8 cellular contexts compared by ENCODE assay signal in the genomic region with DNA sequence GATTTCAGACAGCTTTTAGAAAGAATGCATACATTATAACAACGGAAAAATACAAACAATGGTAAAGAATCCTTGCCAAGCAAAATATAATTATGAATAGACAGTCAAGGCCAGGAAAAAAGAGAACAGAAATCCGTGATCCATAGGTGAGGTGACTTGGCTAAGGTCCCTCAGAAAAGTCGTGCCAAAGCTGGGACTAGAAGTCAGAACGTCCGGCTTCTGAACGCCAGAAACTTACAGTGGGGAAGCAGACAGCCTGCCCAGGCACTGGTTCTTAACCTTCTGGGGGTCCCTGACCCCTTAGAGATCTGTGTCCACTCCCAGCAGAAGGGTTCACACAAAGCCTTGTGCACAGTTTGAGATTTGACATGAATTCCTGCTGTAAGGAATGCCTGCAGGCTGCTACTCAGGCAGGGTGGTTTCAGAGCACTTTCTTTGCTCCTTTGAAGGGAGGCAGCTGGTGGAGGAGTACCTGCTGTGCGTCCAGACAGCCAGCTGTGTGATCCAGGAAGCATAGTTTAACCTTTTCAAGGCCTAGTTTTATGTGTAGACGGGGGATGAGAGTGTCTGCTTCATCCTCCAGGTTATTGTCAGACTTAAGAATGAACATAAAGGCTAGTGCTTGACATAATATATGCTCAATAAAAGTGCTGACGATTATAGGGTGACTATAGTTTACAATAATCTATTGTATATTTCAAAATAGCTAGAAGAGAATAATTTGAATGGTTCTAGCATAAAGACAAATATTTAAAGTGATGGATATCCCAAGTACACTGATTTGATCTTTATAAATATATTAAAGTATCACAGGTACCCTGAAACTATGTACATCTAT. TPM values are rescaled to one million over a fixed set of nuclear protein-coding genes. Genes with fewer than 3 reads are reported as not detected.
DNase-seq lines count a peak whose midpoint lies in the region; ATAC-seq lines count a peak whose summit lies in the region.

No MANE protein-coding gene starts in this region.

- peaks cover 13% of the 10 kb centered on the region for H3K27me3 Mint-ChIP-seq in activated T-helper 17 cell treated with anti-CD3 and anti-CD28 coated beads, Interleukin-2, amount 50 U/mL, for 72 hours

- no peaks in the 10 kb centered on the region for H3K9me3 Mint-ChIP-seq in activated T-helper 17 cell treated with anti-CD3 and anti-CD28 coated beads, Interleukin-2, amount 50 U/mL, for 72 hours

- DNase-seq in NCI-H748 (lab: John Stamatoyannopoulos, UW; ENCODE audit: unreplicated experiment) (peak; percentile 37), NCI-H748 treated with DMSO at 0.1 percent for 48 hours (lab: John Stamatoyannopoulos, UW) (no peak), hippocampal formation (lab: John Stamatoyannopoulos, UW) (peak; percentile 19 to 38), retina (peak; percentile 36), DMS153 treated with DMSO at 0.1 percent for 48 hours (lab: John Stamatoyannopoulos, UW; ENCODE audit: unreplicated experiment) (no peak)

- H3K27ac Mint-ChIP-seq in activated T-helper 17 cell treated with anti-CD3 and anti-CD28 coated beads, Interleukin-2, amount 50 U/mL, for 72 hours, result no peak overlapping the region

- no peaks in the 10 kb centered on the region for H3K36me3 Mint-ChIP-seq in activated T-helper 17 cell treated with anti-CD3 and anti-CD28 coated beads, Interleukin-2, amount 50 U/mL, for 72 hours (ENCODE audit: low read depth)

- peaks cover 4% of the 10 kb centered on the region for H3K4me1 Mint-ChIP-seq in activated T-helper 17 cell treated with anti-CD3 and anti-CD28 coated beads, Interleukin-2, amount 50 U/mL, for 72 hours

- H3K4me3 Mint-ChIP-seq in activated T-helper 17 cell treated with anti-CD3 and anti-CD28 coated beads, Interleukin-2, amount 50 U/mL, for 72 hours, result peak overlapping the region; percentile 70

- ATAC-seq in activated T-helper 17 cell treated with anti-CD3 and anti-CD28 coated beads, Interleukin-2, amount 50 U/mL, for 72 hours (replicated peaks), result no peak
- ATAC-seq in GM21390 (IDR thresholded peaks at IDR 0.05; ENCODE audit: unreplicated experiment), result no peak
- ATAC-seq in HG03460 (IDR thresholded peaks at IDR 0.05; ENCODE audit: unreplicated experiment), result no peak

RNA-seq across cellular contexts. Expression of a gene that starts 0.9 kb away (rescaled TPM):
- total RNA-seq in activated T-helper 17 cell treated with anti-CD3 and anti-CD28 coated beads, Interleukin-2, amount 50 U/mL, for 72 hours, result under 1 TPM; 0.06 to 0.64 TPM

RNA-seq across cellular contexts. Expression of a gene that starts 30.9 kb away (rescaled TPM):
- total RNA-seq in activated T-helper 17 cell treated with anti-CD3 and anti-CD28 coated beads, Interleukin-2, amount 50 U/mL, for 72 hours, result 100 to 1,000 TPM; 167 to 175 TPM

Comparison
In these comparisons a context has a peak if more than half of its experiments do, and no peak if none do; other contexts are left out.
1. DNase-seq: peak in NCI-H748 (single experiment), hippocampal formation (2 of 2) and retina (single experiment); none in NCI-H748 treated with DMSO at 0.1 percent for 48 hours (single experiment) and DMS153 treated with DMSO at 0.1 percent for 48 hours (single experiment).